1 cellular context compared by ENCODE assay signal in the genomic region with DNA sequence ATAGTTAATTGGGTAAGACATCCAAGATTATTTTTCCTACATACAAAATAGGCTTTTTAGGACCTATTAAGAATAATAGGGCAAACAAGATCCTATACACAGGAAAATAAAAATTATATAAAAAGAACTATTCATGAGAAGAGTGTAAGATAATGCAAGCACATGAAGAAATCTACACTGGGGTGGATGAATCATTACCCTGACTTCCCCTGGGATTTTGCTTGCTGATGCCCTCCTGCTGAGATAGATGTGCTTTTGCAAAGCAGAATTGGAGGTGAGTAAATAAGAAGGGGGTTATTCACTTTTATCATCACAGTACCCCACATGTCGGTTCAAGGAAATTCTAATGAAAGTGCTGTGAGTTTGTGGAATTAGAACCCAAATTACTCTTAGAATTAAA.
TF ChIP-seq lines count a peak whose summit lies in the region.

No MANE protein-coding gene starts in this region.

TF ChIP-seq in IMR-90, 13 proteins besides CTCF, POLR2A, EP300 and RAD21 (continued from another document):
- TF ChIP-seq, protein P1, sequence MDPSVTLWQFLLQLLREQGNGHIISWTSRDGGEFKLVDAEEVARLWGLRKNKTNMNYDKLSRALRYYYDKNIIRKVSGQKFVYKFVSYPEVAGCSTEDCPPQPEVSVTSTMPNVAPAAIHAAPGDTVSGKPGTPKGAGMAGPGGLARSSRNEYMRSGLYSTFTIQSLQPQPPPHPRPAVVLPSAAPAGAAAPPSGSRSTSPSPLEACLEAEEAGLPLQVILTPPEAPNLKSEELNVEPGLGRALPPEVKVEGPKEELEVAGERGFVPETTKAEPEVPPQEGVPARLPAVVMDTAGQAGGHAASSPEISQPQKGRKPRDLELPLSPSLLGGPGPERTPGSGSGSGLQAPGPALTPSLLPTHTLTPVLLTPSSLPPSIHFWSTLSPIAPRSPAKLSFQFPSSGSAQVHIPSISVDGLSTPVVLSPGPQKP (IDR thresholded peaks at IDR 0.05; ENCODE audit: borderline replicate concordance, low read depth, low read length), result no peak
- TF ChIP-seq FOS (IDR thresholded peaks at IDR 0.05; ENCODE audit: low read depth, low read length) (no peak), CHD1 (IDR thresholded peaks at IDR 0.05; ENCODE audit: low read depth, low read length) (no peak), MXI1 (IDR thresholded peaks at IDR 0.05; ENCODE audit: borderline replicate concordance, low read depth, low read length) (no peak), NFE2L2 (IDR thresholded peaks at IDR 0.05; ENCODE audit: low read depth, low read length) (no peak)
